Comparison of ENCODE assay signal across 18 cellular contexts in genomic region chr15:50697109-50697797, GRCh38.
"Had no signal": no experiment of that assay in that cellular context is flagged by ENCODE, and none has a peak within 500 bp of the region (broad histone marks: within the 10 kb centered on the region; RNA-seq: fewer than 3 reads in every experiment).

No MANE protein-coding gene starts in this region.

- H3K27me3 Mint-ChIP-seq: activated CD4-positive, alpha-beta memory T cell treated with anti-CD3 and anti-CD28 coated beads, Interleukin-2, amount 10 ng/mL, durations not matched to agents 7 days and 5 days; activated CD4-positive, alpha-beta T cell treated with anti-CD3 and anti-CD28 coated beads for 36 hours; activated CD8-positive, alpha-beta memory T cell treated with anti-CD3 and anti-CD28 coated beads, Interleukin-2, amount 10 ng/mL, durations not matched to agents 7 days and 5 days; activated naive CD8-positive, alpha-beta T cell treated with anti-CD3 and anti-CD28 coated beads for 36 hours; activated T-helper 17 cell treated with anti-CD3 and anti-CD28 coated beads, Interleukin-2, amount 50 U/mL, for 72 hours; natural killer cell treated with Interleukin-12 subunit alpha and Interleukin-12 subunit beta and Interleukin-15 and Interleukin-18, amount 100 ng/mL, for 72 hours had no signal

- H3K4me1 ChIP-seq: body of pancreas, pancreas had no signal

- H3K27ac ChIP-seq: body of pancreas, dorsolateral prefrontal cortex, neutrophil, pancreas had no signal

- H3K4me1 Mint-ChIP-seq: activated CD4-positive, alpha-beta T cell treated with anti-CD3 and anti-CD28 coated beads for 36 hours; activated naive CD8-positive, alpha-beta T cell treated with anti-CD3 and anti-CD28 coated beads for 36 hours; activated T-helper 17 cell treated with anti-CD3 and anti-CD28 coated beads, Interleukin-2, amount 50 U/mL, for 72 hours; immature natural killer cell; WTC11 had no signal

- H3K9me3 ChIP-seq: body of pancreas, neutrophil, pancreas had no signal

- H3K4me3 ChIP-seq: body of pancreas, dorsolateral prefrontal cortex, pancreas had no signal

- H3K36me3 Mint-ChIP-seq: natural killer cell treated with Interleukin-12 subunit alpha and Interleukin-12 subunit beta and Interleukin-15 and Interleukin-18, amount 100 ng/mL, for 72 hours; WTC11 had no signal

- H3K4me3 Mint-ChIP-seq: activated CD4-positive, alpha-beta memory T cell treated with anti-CD3 and anti-CD28 coated beads, Interleukin-2, amount 10 ng/mL, durations not matched to agents 7 days and 5 days; activated CD4-positive, alpha-beta T cell treated with anti-CD3 and anti-CD28 coated beads for 36 hours; activated CD8-positive, alpha-beta memory T cell treated with anti-CD3 and anti-CD28 coated beads, Interleukin-2, amount 10 ng/mL, durations not matched to agents 7 days and 5 days; activated naive CD8-positive, alpha-beta T cell treated with anti-CD3 and anti-CD28 coated beads for 36 hours; activated T-helper 17 cell treated with anti-CD3 and anti-CD28 coated beads, Interleukin-2, amount 50 U/mL, for 72 hours; immature natural killer cell; natural killer cell treated with Interleukin-12 subunit alpha and Interleukin-12 subunit beta and Interleukin-15 and Interleukin-18, amount 100 ng/mL, for 72 hours; WTC11 had no signal

- ATAC-seq: activated CD4-positive, alpha-beta T cell treated with anti-CD3 and anti-CD28 coated beads for 36 hours; activated CD8-positive, alpha-beta memory T cell treated with anti-CD3 and anti-CD28 coated beads, Interleukin-2, amount 10 ng/mL, durations not matched to agents 7 days and 5 days; activated T-helper 17 cell treated with anti-CD3 and anti-CD28 coated beads, Interleukin-2, amount 50 U/mL, for 72 hours; body of pancreas; natural killer cell treated with Interleukin-12 subunit alpha and Interleukin-12 subunit beta and Interleukin-15 and Interleukin-18, amount 100 ng/mL, for 72 hours; WTC11 had no signal

- H3K27ac Mint-ChIP-seq: activated CD4-positive, alpha-beta memory T cell treated with anti-CD3 and anti-CD28 coated beads, Interleukin-2, amount 10 ng/mL, durations not matched to agents 7 days and 5 days; activated CD4-positive, alpha-beta T cell treated with anti-CD3 and anti-CD28 coated beads for 36 hours; activated CD8-positive, alpha-beta memory T cell treated with anti-CD3 and anti-CD28 coated beads, Interleukin-2, amount 10 ng/mL, durations not matched to agents 7 days and 5 days; activated naive CD8-positive, alpha-beta T cell treated with anti-CD3 and anti-CD28 coated beads for 36 hours; activated T-helper 17 cell treated with anti-CD3 and anti-CD28 coated beads, Interleukin-2, amount 50 U/mL, for 72 hours; immature natural killer cell; WTC11 had no signal

- H3K27me3 ChIP-seq: body of pancreas, dorsolateral prefrontal cortex, neutrophil, pancreas had no signal

- H3K9me3 Mint-ChIP-seq: activated CD4-positive, alpha-beta memory T cell treated with anti-CD3 and anti-CD28 coated beads, Interleukin-2, amount 10 ng/mL, durations not matched to agents 7 days and 5 days; activated naive CD8-positive, alpha-beta T cell treated with anti-CD3 and anti-CD28 coated beads for 36 hours; activated T-helper 17 cell treated with anti-CD3 and anti-CD28 coated beads, Interleukin-2, amount 50 U/mL, for 72 hours; immature natural killer cell; natural killer cell treated with Interleukin-12 subunit alpha and Interleukin-12 subunit beta and Interleukin-15 and Interleukin-18, amount 100 ng/mL, for 72 hours; WTC11 had no signal

- DNase-seq: activated CD4-positive, alpha-beta memory T cell treated with anti-CD3 and anti-CD28 coated beads, Interleukin-2, amount 10 ng/mL, durations not matched to agents 7 days and 5 days; activated CD4-positive, alpha-beta T cell treated with anti-CD3 and anti-CD28 coated beads for 36 hours; activated CD8-positive, alpha-beta memory T cell treated with anti-CD3 and anti-CD28 coated beads, Interleukin-2, amount 10 ng/mL, durations not matched to agents 7 days and 5 days; activated naive CD4-positive, alpha-beta T cell; activated naive CD8-positive, alpha-beta T cell treated with anti-CD3 and anti-CD28 coated beads for 36 hours; activated T-cell treated with anti-CD3 and anti-CD28 coated beads, Interleukin-2, amount 50 U/mL, for 1 hour; amniotic stem cell; body of pancreas; caudate nucleus; dorsolateral prefrontal cortex; immature natural killer cell; pancreas; stimulated activated naive CD4-positive, alpha-beta T cell; T-helper 2 cell had no signal

- H3K36me3 ChIP-seq: pancreas had no signal

- FAIRE-seq: pancreas had no signal
